In genomic region chr20:41145821-41146620, GRCh38 we compare ENCODE assay signal across 9 cellular contexts. TPM values are rescaled to one million over a fixed set of nuclear protein-coding genes. Genes with fewer than 3 reads are reported as not detected.
DNase-seq lines count a peak whose midpoint lies in the region; ATAC-seq and TF ChIP-seq lines count a peak whose summit lies in the region.
"Had no signal": no experiment of that assay in that cellular context is flagged by ENCODE, and none has a peak within 500 bp of the region (broad histone marks: within the 10 kb centered on the region; RNA-seq: fewer than 3 reads in every experiment).

No MANE protein-coding gene starts in this region.

- no peak for DNase-seq in activated CD8-positive, alpha-beta memory T cell treated with anti-CD3 and anti-CD28 coated beads, Interleukin-2, amount 10 ng/mL, durations not matched to agents 7 days and 5 days
- no peak for DNase-seq in activated CD8-positive, alpha-beta memory T cell treated with anti-CD3 and anti-CD28 coated beads, Interleukin-2, amount 50 U/mL, for 48 hours
- DNase-seq in cerebellum (ENCODE audit: low spot score) (peak; percentile 62), lung (ENCODE audit: low spot score) (peak; percentile 60), thyroid gland (peak; percentile 74 to 76), SHP77 (lab: John Stamatoyannopoulos, UW) (no peak), GM19240 (ENCODE audit: insufficient read length, low spot score) (no peak)
- DNase-seq: activated CD4-positive, alpha-beta T cell treated with anti-CD3 and anti-CD28 coated beads, Interleukin-2, amount 50 U/mL, for 48 hours had no signal

- no peaks in the 10 kb centered on the region for H3K9me3 ChIP-seq in lung (ENCODE audit: control insufficient read depth in 2 of 2, insufficient read depth in 1 of 2, low read length in 1 of 2)
- H3K9me3 ChIP-seq in thyroid gland, result no peaks in the 10 kb centered on the region

- WGBS in lung, 2 donors, result 52 to 72% methylated on average over 12 of the region's 12 CpGs
- WGBS in thyroid gland, 2 donors, result 35 to 43% methylated on average over 12 of the region's 12 CpGs

- H3K9me3 Mint-ChIP-seq in activated CD8-positive, alpha-beta memory T cell treated with anti-CD3 and anti-CD28 coated beads, Interleukin-2, amount 10 ng/mL, durations not matched to agents 7 days and 5 days (ENCODE audit: low read depth), result no peaks in the 10 kb centered on the region

- peaks cover 97% of the 10 kb centered on the region for H3K4me1 Mint-ChIP-seq in activated CD8-positive, alpha-beta memory T cell treated with anti-CD3 and anti-CD28 coated beads, Interleukin-2, amount 10 ng/mL, durations not matched to agents 7 days and 5 days

- TF ChIP-seq POLR2A in thyroid gland (IDR thresholded peaks at IDR 0.05), result no peak

- TF ChIP-seq CTCF in lung (IDR thresholded peaks at IDR 0.05; ENCODE audit: control extremely low read depth, extremely low read depth) (no peak), thyroid gland (IDR thresholded peaks at IDR 0.05) (no peak)

- peaks cover 36% of the 10 kb centered on the region for H3K36me3 Mint-ChIP-seq in activated CD8-positive, alpha-beta memory T cell treated with anti-CD3 and anti-CD28 coated beads, Interleukin-2, amount 10 ng/mL, durations not matched to agents 7 days and 5 days

- H3K4me3 ChIP-seq in lung (no peak overlapping the region), thyroid gland (replicated peaks in 1 of 3) (no peak overlapping the region)

- H3K27me3 ChIP-seq in lung (ENCODE audit: control insufficient read depth, insufficient read depth), result no peaks in the 10 kb centered on the region
- no peaks in the 10 kb centered on the region for H3K27me3 ChIP-seq in thyroid gland

- CTCF ChIA-PET in activated CD8-positive, alpha-beta memory T cell treated with anti-CD3 and anti-CD28 coated beads, Interleukin-2, amount 10 ng/mL, durations not matched to agents 7 days and 5 days (lab: Charles Lee), result interaction anchor here (0.7 to 11.0 kb wide), 4 partner anchors 10 to 87 kb away, joined by 3 to 152 read pairs (median 26); partner anchors contain the start of gene PLCG1

- ATAC-seq in activated CD8-positive, alpha-beta memory T cell treated with anti-CD3 and anti-CD28 coated beads, Interleukin-2, amount 10 ng/mL, durations not matched to agents 7 days and 5 days, result no peak
- ATAC-seq in lung (ENCODE audit: insufficient read depth, low FRiP score) (peak; percentile 27), GM21717 (IDR thresholded peaks at IDR 0.05; ENCODE audit: unreplicated experiment) (no peak)

- peak overlapping the region; percentile 79 for H3K27ac Mint-ChIP-seq in activated CD8-positive, alpha-beta memory T cell treated with anti-CD3 and anti-CD28 coated beads, Interleukin-2, amount 10 ng/mL, durations not matched to agents 7 days and 5 days

- H3K27me3 Mint-ChIP-seq in activated CD8-positive, alpha-beta memory T cell treated with anti-CD3 and anti-CD28 coated beads, Interleukin-2, amount 10 ng/mL, durations not matched to agents 7 days and 5 days, result no peaks in the 10 kb centered on the region

- peaks cover 38 to 70% of the 10 kb centered on the region in 2 donors for H3K4me1 ChIP-seq in lung (ENCODE audit: control insufficient read depth in 2 of 2, insufficient read depth in 2 of 2, low read length in 2 of 2)
- H3K4me1 ChIP-seq in thyroid gland, result peaks cover 84 to 97% of the 10 kb centered on the region in 2 donors

- intact Hi-C loops in thyroid gland (cut with DNase I), result loop anchor here (10.0 kb wide), 1 partner anchor 189 kb away; no protein-coding TSS in a partner anchor

- H3K27ac ChIP-seq in lung (ENCODE audit: low read depth in 1 of 2, low read length in 1 of 2), result peak overlapping the region; percentile 45 to 72
- H3K27ac ChIP-seq in thyroid gland, result peak overlapping the region; percentile 28 to 98 (median 96)

- peak overlapping the region; percentile 3 for H3K4me3 Mint-ChIP-seq in activated CD8-positive, alpha-beta memory T cell treated with anti-CD3 and anti-CD28 coated beads, Interleukin-2, amount 10 ng/mL, durations not matched to agents 7 days and 5 days

- H3K36me3 ChIP-seq in lung (ENCODE audit: control insufficient read depth in 2 of 2, insufficient read depth in 2 of 2, low read length in 2 of 2) (no peaks in the 10 kb centered on the region), thyroid gland (no peaks in the 10 kb centered on the region)

RNA-seq across cellular contexts. Expression of gene PLCG1, which starts 8.7 kb away (rescaled TPM):
- 100 to 1,000 TPM; 201 to 337 TPM for total RNA-seq in activated CD8-positive, alpha-beta memory T cell treated with anti-CD3 and anti-CD28 coated beads, Interleukin-2, amount 10 ng/mL, durations not matched to agents 7 days and 5 days
- 131 TPM for total RNA-seq in cerebellum
- total RNA-seq in lung, result 100 to 1,000 TPM in 1 of 2 donors, 10 to 100 TPM in 1; 89.7 to 154 TPM
- polyA plus RNA-seq in lung, result 10 to 100 TPM; 29.6 to 44.5 TPM
- total RNA-seq in thyroid gland, result 100 to 1,000 TPM; 146 to 252 (median 164) TPM

Comparison
In these comparisons a context has a peak if more than half of its experiments do, and no peak if none do; other contexts are left out.
1. DNase-seq: peak in cerebellum (single experiment), lung (single experiment) and thyroid gland (2 of 2); none in activated CD8-positive, alpha-beta memory T cell treated with anti-CD3 and anti-CD28 coated beads, Interleukin-2, amount 10 ng/mL, durations not matched to agents 7 days and 5 days (single experiment), activated CD8-positive, alpha-beta memory T cell treated with anti-CD3 and anti-CD28 coated beads, Interleukin-2, amount 50 U/mL, for 48 hours (single experiment), SHP77 (0 of 2) and GM19240 (single experiment).